In the genomic region with DNA sequence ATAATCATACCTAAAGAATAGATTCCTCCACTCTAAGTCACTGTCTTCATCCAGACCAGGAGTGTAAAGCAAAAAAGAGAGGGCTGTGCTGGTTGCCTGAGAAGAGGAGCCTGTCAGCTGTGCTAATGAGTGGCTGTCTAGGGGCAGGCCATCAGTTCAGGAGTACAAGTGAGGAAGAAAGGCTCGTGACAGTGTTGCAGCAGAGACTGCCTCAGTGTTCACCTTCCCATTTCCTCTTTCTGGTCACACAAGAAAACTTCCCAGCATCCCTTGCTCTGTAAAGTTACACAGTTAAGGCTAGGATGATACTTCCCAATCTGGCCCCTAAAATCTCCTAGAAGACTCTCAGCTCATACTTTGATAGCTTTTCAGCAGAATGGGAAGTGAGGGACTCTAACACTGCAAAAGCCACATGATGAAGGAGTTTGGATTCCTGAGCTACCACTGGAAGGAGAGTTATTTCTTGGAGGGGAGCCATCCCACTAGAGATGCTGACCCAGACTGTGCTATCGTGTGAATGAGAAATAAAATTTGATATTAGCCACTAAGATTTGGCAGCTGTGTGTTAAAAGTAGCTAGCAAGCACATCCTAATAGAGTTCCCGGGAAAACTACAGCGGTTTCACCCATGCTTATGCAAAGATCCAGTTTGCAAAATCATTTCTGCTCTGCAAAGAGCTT, we compare ENCODE assay signal across 10 cellular contexts.
A peak's percentile ranks its signal among the peaks of the same experiment; 100 is the strongest.
DNase-seq lines count a peak whose midpoint lies in the region; ATAC-seq and TF ChIP-seq lines count a peak whose summit lies in the region.
"Had no signal": no experiment of that assay in that cellular context is flagged by ENCODE, and none has a peak within 500 bp of the region (broad histone marks: within the 10 kb centered on the region; RNA-seq: fewer than 3 reads in every experiment).

No MANE protein-coding gene starts in this region.

- no peak overlapping the region for H3K4me3 Mint-ChIP-seq in effector memory CD8-positive, alpha-beta T cell
- H3K4me3 Mint-ChIP-seq: activated CD8-positive, alpha-beta memory T cell treated with anti-CD3 and anti-CD28 coated beads, Interleukin-2, amount 10 ng/mL, durations not matched to agents 7 days and 5 days; neural crest cell had no signal

- H3K4me1 Mint-ChIP-seq in effector memory CD8-positive, alpha-beta T cell (ENCODE audit: low read depth in 2 of 2): no peaks in the 10 kb centered on the region
- H3K4me1 Mint-ChIP-seq: activated CD8-positive, alpha-beta memory T cell treated with anti-CD3 and anti-CD28 coated beads, Interleukin-2, amount 10 ng/mL, durations not matched to agents 7 days and 5 days had no signal

- H3K36me3 Mint-ChIP-seq in effector memory CD8-positive, alpha-beta T cell (ENCODE audit: insufficient read depth): no peaks in the 10 kb centered on the region
- H3K36me3 Mint-ChIP-seq: activated CD8-positive, alpha-beta memory T cell treated with anti-CD3 and anti-CD28 coated beads, Interleukin-2, amount 10 ng/mL, durations not matched to agents 7 days and 5 days had no signal

- H3K27ac Mint-ChIP-seq in effector memory CD8-positive, alpha-beta T cell: no peak overlapping the region
- H3K27ac Mint-ChIP-seq: activated CD8-positive, alpha-beta memory T cell treated with anti-CD3 and anti-CD28 coated beads, Interleukin-2, amount 10 ng/mL, durations not matched to agents 7 days and 5 days had no signal

- peak; percentile 55 for DNase-seq in AG08395 (ENCODE audit: low spot score)
- DNase-seq in fibroblast of mammary gland (ENCODE audit: low read depth): peak; percentile 76
- no peak for DNase-seq in effector memory CD8-positive, alpha-beta T cell
- DNase-seq in GDM1 (lab: John Stamatoyannopoulos, UW): no peak
- DNase-seq: activated CD8-positive, alpha-beta memory T cell treated with anti-CD3 and anti-CD28 coated beads, Interleukin-2, amount 10 ng/mL, durations not matched to agents 7 days and 5 days had no signal

- H3K9me3 Mint-ChIP-seq in effector memory CD8-positive, alpha-beta T cell: peaks cover 0 to 2% of the 10 kb centered on the region in 2 donors
- H3K9me3 Mint-ChIP-seq: neural crest cell had no signal

- ATAC-seq in GM19463 (IDR thresholded peaks at IDR 0.05; ENCODE audit: unreplicated experiment) (peak; percentile 91), HG03460 (IDR thresholded peaks at IDR 0.05; ENCODE audit: unreplicated experiment) (peak; percentile 73), GM21381 (IDR thresholded peaks at IDR 0.05; ENCODE audit: unreplicated experiment) (no peak), GM18520 (IDR thresholded peaks at IDR 0.05; ENCODE audit: unreplicated experiment) (no peak)
- no peak for ATAC-seq in effector memory CD8-positive, alpha-beta T cell (replicated peaks)
- ATAC-seq: activated CD8-positive, alpha-beta memory T cell treated with anti-CD3 and anti-CD28 coated beads, Interleukin-2, amount 10 ng/mL, durations not matched to agents 7 days and 5 days had no signal

- H3K27me3 Mint-ChIP-seq in effector memory CD8-positive, alpha-beta T cell: peaks cover 16 to 18% of the 10 kb centered on the region in 2 donors

- TF ChIP-seq CTCF in fibroblast of mammary gland (conservative IDR thresholded peaks at IDR 0.05; ENCODE audit: control insufficient read depth, insufficient read depth, low read depth, low read length): no peak

- H3K4me3 ChIP-seq in fibroblast of mammary gland (ENCODE audit: control insufficient read depth, low read depth, low read length): no peak overlapping the region

Comparison
In these comparisons a context has a peak if more than half of its experiments do, and no peak if none do; other contexts are left out.
1. DNase-seq: peak in AG08395 (single experiment) and fibroblast of mammary gland (single experiment); none in effector memory CD8-positive, alpha-beta T cell (0 of 3) and GDM1 (single experiment).
2. ATAC-seq: peak in GM19463 (single experiment) and HG03460 (single experiment); none in GM21381 (single experiment), effector memory CD8-positive, alpha-beta T cell (single experiment) and GM18520 (single experiment).